10 cellular contexts compared by ENCODE assay signal in genomic region chr14:89384023-89384422, GRCh38. TPM values are rescaled to one million over a fixed set of nuclear protein-coding genes. Genes with fewer than 3 reads are reported as not detected.
DNase-seq lines count a peak whose midpoint lies in the region; ATAC-seq and TF ChIP-seq lines count a peak whose summit lies in the region.
"Had no signal": no experiment of that assay in that cellular context is flagged by ENCODE, and none has a peak within 500 bp of the region (broad histone marks: within the 10 kb centered on the region; RNA-seq: fewer than 3 reads in every experiment).

No MANE protein-coding gene starts in this region.

- H3K9me2 ChIP-seq in MM.1S (replicated peaks; ENCODE audit: insufficient read depth, low read length), result no peaks in the 10 kb centered on the region

- no peak overlapping the region for H3K4me2 ChIP-seq in MM.1S (ENCODE audit: low read depth, low read length)

- no peaks in the 10 kb centered on the region for H3K36me3 ChIP-seq in left lung
- H3K36me3 ChIP-seq in MM.1S (replicated peaks; ENCODE audit: insufficient read depth, low read length), result no peaks in the 10 kb centered on the region

- H3K27me3 Mint-ChIP-seq in activated naive CD8-positive, alpha-beta T cell treated with anti-CD3 and anti-CD28 coated beads for 36 hours, result no peaks in the 10 kb centered on the region
- H3K27me3 Mint-ChIP-seq: naive thymus-derived CD8-positive, alpha-beta T cell had no signal

- H3K27me3 ChIP-seq in left lung (no peaks in the 10 kb centered on the region), MM.1S (replicated peaks; ENCODE audit: insufficient read depth, low read length) (no peaks in the 10 kb centered on the region)

- TF ChIP-seq CTCF in GM12865 (IDR thresholded peaks at IDR 0.05; ENCODE audit: insufficient read depth, low read depth, low read length, missing control alignments) (no peak), left lung (IDR thresholded peaks at IDR 0.05) (no peak), MM.1S (IDR thresholded peaks at IDR 0.05; ENCODE audit: low read length) (no peak)

- H3K4me3 ChIP-seq in GM12865 (ENCODE audit: low read depth, low read length) (peak overlapping the region; percentile 34), left lung (no peak overlapping the region), MM.1S (ENCODE audit: low read length) (no peak overlapping the region)

- peaks cover 9 to 21% of the 10 kb centered on the region in 2 donors for H3K4me1 ChIP-seq in left lung
- no peaks in the 10 kb centered on the region for H3K4me1 ChIP-seq in MM.1S (ENCODE audit: low read length)

- peaks cover 51% of the 10 kb centered on the region for H3K36me3 Mint-ChIP-seq in activated naive CD8-positive, alpha-beta T cell treated with anti-CD3 and anti-CD28 coated beads for 36 hours

- no peaks in the 10 kb centered on the region for H3F3A ChIP-seq in MM.1S (ENCODE audit: insufficient read depth, low read length)

- H3K27ac ChIP-seq in caudate nucleus (ENCODE audit: low read depth, low read length) (no peak overlapping the region), left lung (no peak overlapping the region), MM.1S (ENCODE audit: low read length) (no peak overlapping the region)

- H3K9ac ChIP-seq in MM.1S (ENCODE audit: low read length), result no peak overlapping the region

- no peaks in the 10 kb centered on the region for H4K20me1 ChIP-seq in MM.1S (ENCODE audit: insufficient read depth, low read length)

- ATAC-seq in GM19455 (IDR thresholded peaks at IDR 0.05; ENCODE audit: unreplicated experiment) (peak; percentile 68), HG03095 (IDR thresholded peaks at IDR 0.05; ENCODE audit: unreplicated experiment) (peak; percentile 81), left lung (no peak)

- intact Hi-C loops in left lung (cut with DNase I), result no loop called here

- peak; percentile 95 for DNase-seq in GM12865 (ENCODE audit: low read depth)
- no peak for DNase-seq in activated naive CD8-positive, alpha-beta T cell treated with anti-CD3 and anti-CD28 coated beads for 36 hours
- DNase-seq in caudate nucleus (lab: John Stamatoyannopoulos, UW), result no peak
- no peak for DNase-seq in globus pallidus (ENCODE audit: low spot score)
- no peak for DNase-seq in left lung
- DNase-seq in MM.1S, result no peak
- DNase-seq: SIG-M5 had no signal

- H3K79me2 ChIP-seq in MM.1S (ENCODE audit: low read length), result peaks cover 84% of the 10 kb centered on the region

- no peak overlapping the region for H3K4me3 Mint-ChIP-seq in activated naive CD8-positive, alpha-beta T cell treated with anti-CD3 and anti-CD28 coated beads for 36 hours

- H2AFZ ChIP-seq in MM.1S (ENCODE audit: low read length), result no peak overlapping the region

- H3K9me3 Mint-ChIP-seq in activated naive CD8-positive, alpha-beta T cell treated with anti-CD3 and anti-CD28 coated beads for 36 hours, result peaks cover 14% of the 10 kb centered on the region

- peak overlapping the region; percentile 25 for H3K27ac Mint-ChIP-seq in activated naive CD8-positive, alpha-beta T cell treated with anti-CD3 and anti-CD28 coated beads for 36 hours

- H3K9me3 ChIP-seq in left lung (peaks cover 0 to 8% of the 10 kb centered on the region in 2 donors), MM.1S (replicated peaks; ENCODE audit: insufficient read depth, low read length) (no peaks in the 10 kb centered on the region)

- H3K4me1 Mint-ChIP-seq in activated naive CD8-positive, alpha-beta T cell treated with anti-CD3 and anti-CD28 coated beads for 36 hours, result peaks cover 24% of the 10 kb centered on the region

RNA-seq across cellular contexts. Expression of gene FOXN3, which starts 33.0 kb away (rescaled TPM):
- 10 to 100 TPM; 80.1 to 82.4 TPM for total RNA-seq in activated naive CD8-positive, alpha-beta T cell treated with anti-CD3 and anti-CD28 coated beads for 36 hours
- 10 to 100 TPM; 71.1 to 80.7 TPM for total RNA-seq in left lung
